Comparison of ENCODE assay signal across 1 cellular context in genomic region chr17:49217651-49218413, GRCh38.
A peak's percentile ranks its signal among the peaks of the same experiment; 100 is the strongest.
TF ChIP-seq lines count a peak whose summit lies in the region.

No MANE protein-coding gene starts in this region.

TF ChIP-seq in GM12878, 131 proteins besides CTCF, POLR2A, EP300 and RAD21 (continued from another document):
- TF ChIP-seq ZBTB4 (CRISPR knock-in tag; IDR thresholded peaks at IDR 0.05): no peak
- peak; percentile 99 for TF ChIP-seq CUX1 (IDR thresholded peaks at IDR 0.05; ENCODE audit: insufficient replicate concordance, low read depth, low read length)
- peak; percentile 96 for TF ChIP-seq ATF2 (IDR thresholded peaks at IDR 0.05; ENCODE audit: low read length)
- TF ChIP-seq SIN3A (IDR thresholded peaks at IDR 0.05; ENCODE audit: low read depth, low read length): no peak
- 0 out of 2 replicates have a peak, but pooled peaks have one; percentile 45 for TF ChIP-seq TCF3 (IDR thresholded peaks at IDR 0.05; ENCODE audit: borderline replicate concordance, insufficient read depth, low read depth, low read length)
- TF ChIP-seq ESRRA (IDR thresholded peaks at IDR 0.05; ENCODE audit: low read length): no peak
- peak; percentile 76; the same call in 1 of the 2 replicates for TF ChIP-seq ZNF592 (IDR thresholded peaks at IDR 0.05)
- TF ChIP-seq POU2F2 (IDR thresholded peaks at IDR 0.05; ENCODE audit: borderline replicate concordance, low read depth, low read length): peak; percentile 82; the same call in 1 of the 3 replicates
- peak; percentile 100 for TF ChIP-seq GATAD2B (conservative IDR thresholded peaks at IDR 0.05; ENCODE audit: low read depth)
- no peak for TF ChIP-seq RELA (IDR thresholded peaks at IDR 0.05; ENCODE audit: borderline replicate concordance, partially characterized antibody)
- no peak for TF ChIP-seq E4F1 (IDR thresholded peaks at IDR 0.05; ENCODE audit: borderline replicate concordance, partially characterized antibody)
- TF ChIP-seq USF1 (IDR thresholded peaks at IDR 0.05; ENCODE audit: borderline replicate concordance, extremely low read length, insufficient read depth, low read depth, low read length): no peak
- TF ChIP-seq RUNX3 (IDR thresholded peaks at IDR 0.05; ENCODE audit: low read length): peak; percentile 96
- peak; percentile 75 for TF ChIP-seq MTA2 (IDR thresholded peaks at IDR 0.05; ENCODE audit: low read depth)
- no peak for TF ChIP-seq BCLAF1 (IDR thresholded peaks at IDR 0.05)
- no peak for TF ChIP-seq RAD51 (IDR thresholded peaks at IDR 0.05)
- TF ChIP-seq EZH2 (IDR thresholded peaks at IDR 0.05; ENCODE audit: borderline replicate concordance, control insufficient read depth, low read depth, low read length): no peak
- no peak for TF ChIP-seq NR2C2 (IDR thresholded peaks at IDR 0.05; ENCODE audit: borderline replicate concordance, control insufficient read depth, insufficient read length, low read depth)
- peak; percentile 65 for TF ChIP-seq POLR2AphosphoS5 (IDR thresholded peaks at IDR 0.05; ENCODE audit: low read length)
- TF ChIP-seq ETV6 (conservative IDR thresholded peaks at IDR 0.05 in 1 of 2, IDR thresholded peaks at IDR 0.05 in 1 of 2; ENCODE audit: borderline replicate concordance in 1 of 2, low read depth in 1 of 2): peak in 1 of 2 experiments; percentile 79; a peak in 2 of 4 replicates
